ENCODE assay signal across 12 cellular contexts in genomic region chr7:27191716-27192545, GRCh38. TPM values are rescaled to one million over a fixed set of nuclear protein-coding genes. Genes with fewer than 3 reads are reported as not detected.
A peak's percentile ranks its signal among the peaks of the same experiment; 100 is the strongest.
DNase-seq lines count a peak whose midpoint lies in the region; ATAC-seq, FAIRE-seq and TF ChIP-seq lines count a peak whose summit lies in the region.
"Had no signal": no experiment of that assay in that cellular context is flagged by ENCODE, and none has a peak within 500 bp of the region (broad histone marks: within the 10 kb centered on the region; RNA-seq: fewer than 3 reads in every experiment).

No MANE protein-coding gene starts in this region.

- intact Hi-C loops in endothelial cell of umbilical vein (cut with micrococcal nuclease), result no loop called here

- H3K4me3 ChIP-seq in ACC112 (ENCODE audit: low read depth, low read length) (peak overlapping the region; percentile 69), HUES6 (ENCODE audit: low read depth, low read length) (peak overlapping the region; percentile 40), endothelial cell of umbilical vein (replicated peaks in 1 of 3; ENCODE audit: insufficient read depth in 1 of 3, low read depth in 1 of 3, low read length in 3 of 3) (peak overlapping the region in 1 of 3 experiments; percentile 21), osteoblast (ENCODE audit: insufficient read depth, low read length) (peak overlapping the region; percentile 72)
- H3K4me3 ChIP-seq: lung had no signal

- H3K79me2 ChIP-seq in ACC112 (ENCODE audit: control insufficient read depth, insufficient read depth, low read length, unreplicated experiment) (no peaks in the 10 kb centered on the region), endothelial cell of umbilical vein (ENCODE audit: control insufficient read depth, insufficient read depth, low read length) (peaks cover 12% of the 10 kb centered on the region), osteoblast (ENCODE audit: insufficient read depth, low read length) (peaks cover 97% of the 10 kb centered on the region)

- no peak overlapping the region for H3K9ac ChIP-seq in HUES6 (ENCODE audit: low read length)
- no peak overlapping the region for H3K9ac ChIP-seq in endothelial cell of umbilical vein (replicated peaks; ENCODE audit: extremely low read depth, insufficient read depth, low read length)

- H4K20me1 ChIP-seq in endothelial cell of umbilical vein (replicated peaks; ENCODE audit: control insufficient read depth, extremely low read depth, insufficient read depth, low read length) (no peaks in the 10 kb centered on the region), osteoblast (ENCODE audit: insufficient read depth, low read length) (peaks cover 3% of the 10 kb centered on the region)

- peak overlapping the region; percentile 46 for H3K4me2 ChIP-seq in endothelial cell of umbilical vein (ENCODE audit: insufficient read depth, low read length)
- peak overlapping the region; percentile 96 for H3K4me2 ChIP-seq in osteoblast (ENCODE audit: insufficient read depth, low read length)

- H2AFZ ChIP-seq in ACC112 (ENCODE audit: low read length, unreplicated experiment) (no peak overlapping the region), endothelial cell of umbilical vein (ENCODE audit: low read depth, low read length) (peak overlapping the region; percentile 58), osteoblast (ENCODE audit: low read length) (peak overlapping the region; percentile 31)

- H3K4me1 ChIP-seq in ACC112 (ENCODE audit: control insufficient read depth, insufficient read depth, low read length, unreplicated experiment) (no peaks in the 10 kb centered on the region), HUES6 (ENCODE audit: control insufficient read depth, insufficient read depth, low read length) (peaks cover 25% of the 10 kb centered on the region), endothelial cell of umbilical vein (ENCODE audit: control insufficient read depth, extremely low read depth, insufficient read depth, low read length) (peaks cover 28% of the 10 kb centered on the region), osteoblast (ENCODE audit: insufficient read depth, low read length) (peaks cover 74% of the 10 kb centered on the region)

- in situ Hi-C loops in G401 (cut with HindIII; ENCODE audit: low sequenced_read_pairs), result no loop called here

- peaks cover 98% of the 10 kb centered on the region for H3K27me3 ChIP-seq in ACC112 (ENCODE audit: insufficient read depth, low read length)
- H3K27me3 ChIP-seq in HUES6 (ENCODE audit: control insufficient read depth, insufficient read depth, low read length), result peaks cover 100% of the 10 kb centered on the region
- H3K27me3 ChIP-seq in endothelial cell of umbilical vein (ENCODE audit: control insufficient read depth in 2 of 2, insufficient read depth in 2 of 2, low read length in 2 of 2), result peaks cover 23 to 39% of the 10 kb centered on the region in 2 experiments
- no peaks in the 10 kb centered on the region for H3K27me3 ChIP-seq in osteoblast (ENCODE audit: insufficient read depth, low read length)

- no peak overlapping the region for H3K27ac ChIP-seq in ACC112 (ENCODE audit: low read depth, low read length)
- H3K27ac ChIP-seq in HUES6 (ENCODE audit: low read depth, low read length), result no peak overlapping the region
- no peak overlapping the region for H3K27ac ChIP-seq in endothelial cell of umbilical vein (ENCODE audit: insufficient read depth, low read depth, low read length)
- peak overlapping the region; percentile 85 for H3K27ac ChIP-seq in osteoblast (ENCODE audit: low read depth, low read length)
- H3K27ac ChIP-seq: dorsolateral prefrontal cortex had no signal

- dilution Hi-C loops in endothelial cell of umbilical vein (cut with MboI; ENCODE audit: extremely low pct_ligation_motif_present, low sequenced_read_pairs), result no loop called here

- H3K36me3 ChIP-seq in ACC112 (ENCODE audit: insufficient read depth, low read length) (no peaks in the 10 kb centered on the region), HUES6 (ENCODE audit: control insufficient read depth, insufficient read depth, low read length) (no peaks in the 10 kb centered on the region), endothelial cell of umbilical vein (ENCODE audit: control insufficient read depth in 2 of 2, extremely low read depth in 1 of 2, insufficient read depth in 2 of 2, low read length in 2 of 2) (no peaks in the 10 kb centered on the region), osteoblast (ENCODE audit: insufficient read depth, low read length) (no peaks in the 10 kb centered on the region)

- FAIRE-seq in endothelial cell of umbilical vein (lab: Jason Lieb, UNC), result no peak

- DNase-seq in endothelial cell of umbilical vein (ENCODE audit: low read depth, low spot score) (no peak), osteoblast (ENCODE audit: insufficient read length, low spot score, missing footprints) (no peak), LoVo (ENCODE audit: low spot score) (no peak), G401 (ENCODE audit: low spot score) (no peak), NCI-H2196 (lab: John Stamatoyannopoulos, UW; ENCODE audit: unreplicated experiment) (no peak)
- DNase-seq: activated CD4-positive, alpha-beta T cell treated with anti-CD3 and anti-CD28 coated beads for 1 hour; NCI-H446 had no signal

- TF ChIP-seq POLR2A in endothelial cell of umbilical vein (IDR thresholded peaks at IDR 0.05; ENCODE audit: low read depth, low read length), result no peak

- BruUV-seq in endothelial cell of umbilical vein (replicated peaks; lab: Mats Ljungman, UMichigan), result no TSS peak

- ATAC-seq in HG02970 (IDR thresholded peaks at IDR 0.05; ENCODE audit: low FRiP score, unreplicated experiment), result no peak

- TF ChIP-seq CTCF in endothelial cell of umbilical vein (IDR thresholded peaks at IDR 0.05; ENCODE audit: extremely low read depth in 1 of 2, insufficient read depth in 1 of 2, low read depth in 1 of 2, low read length in 2 of 2), result no peak
- no peak for TF ChIP-seq CTCF in osteoblast (IDR thresholded peaks at IDR 0.05; ENCODE audit: extremely low read depth, low read depth, low read length)

- no peaks in the 10 kb centered on the region for H3K9me3 ChIP-seq in HUES6 (ENCODE audit: control insufficient read depth, insufficient read depth, low read depth, low read length)
- H3K9me3 ChIP-seq in endothelial cell of umbilical vein (replicated peaks; ENCODE audit: control insufficient read depth, insufficient read depth, low read length), result no peaks in the 10 kb centered on the region
- no peaks in the 10 kb centered on the region for H3K9me3 ChIP-seq in osteoblast (ENCODE audit: low read depth, low read length)

- POLR2A ChIA-PET in endothelial cell of umbilical vein (lab: Charles Lee), result no interaction called here

- no peaks in the 10 kb centered on the region for H3K9me1 ChIP-seq in endothelial cell of umbilical vein (replicated peaks; ENCODE audit: control insufficient read depth, extremely low read depth, insufficient read depth, low read length)

- CTCF ChIA-PET in endothelial cell of umbilical vein (lab: Charles Lee), result interaction anchor here (0.6 to 1.5 kb wide), 6 partner anchors 9 to 902 kb away, joined by 3 to 7 read pairs (median 5); no protein-coding TSS in a partner anchor

RNA-seq across cellular contexts. Expression of gene HOXA11, which starts 6.9 kb away (rescaled TPM):
- total RNA-seq in endothelial cell of umbilical vein (15.2 and 16.7 TPM in 2 replicates), osteoblast (14.4 and 15.2 TPM in 2 replicates)
- 10.4 and 10.8 TPM in 2 replicates for polyA plus RNA-seq in endothelial cell of umbilical vein
- 8.2 and 9.7 TPM in 2 replicates for polyA plus RNA-seq in endothelial cell of umbilical vein (2011; cell fraction: cytosol; rRNA removed)
- 4.6 and 5.5 TPM in 2 replicates for polyA plus RNA-seq in endothelial cell of umbilical vein (2011; cell fraction: nucleus; rRNA removed)
- polyA plus RNA-seq in endothelial cell of umbilical vein (2012), result 11.6 TPM in 2 replicates
- polyA minus RNA-seq in endothelial cell of umbilical vein, result 6.6 and 8.6 TPM in 2 replicates
- polyA minus RNA-seq in endothelial cell of umbilical vein (2011; cell fraction: cytosol; rRNA and poly(A)+ RNA removed), result 2.8 TPM
- polyA minus RNA-seq in endothelial cell of umbilical vein (2011; cell fraction: nucleus; rRNA and poly(A)+ RNA removed), result 3.6 and 3.7 TPM in 2 replicates
- total RNA-seq in G401 (2014; rRNA removed; shearing (Covaris generic)), result 9.3 and 11.6 TPM in 2 replicates
- total RNA-seq: dorsolateral prefrontal cortex, lung had no signal
- polyA plus RNA-seq: lung had no signal

RNA-seq across cellular contexts. Expression of gene HOXA13, which starts 8.0 kb away (rescaled TPM):
- 0.09 and 0.22 TPM in 2 replicates for total RNA-seq in endothelial cell of umbilical vein
- polyA plus RNA-seq in endothelial cell of umbilical vein, result 0.02 TPM in 1 of 2 replicates, not detected in the other
- polyA plus RNA-seq in endothelial cell of umbilical vein (2011; cell fraction: cytosol; rRNA removed), result 0.01 TPM in 2 replicates
- polyA plus RNA-seq in endothelial cell of umbilical vein (2011; cell fraction: nucleus; rRNA removed), result 0.03 TPM in 1 of 2 replicates, not detected in the other
- not detected in 2 replicates for polyA plus RNA-seq in endothelial cell of umbilical vein (2012)
- not detected in 2 replicates for polyA minus RNA-seq in endothelial cell of umbilical vein
- 0.72 TPM for polyA minus RNA-seq in endothelial cell of umbilical vein (2011; cell fraction: cytosol; rRNA and poly(A)+ RNA removed)
- polyA minus RNA-seq in endothelial cell of umbilical vein (2011; cell fraction: nucleus; rRNA and poly(A)+ RNA removed), result not detected in 2 replicates
- total RNA-seq in osteoblast, result 6.2 and 8.0 TPM in 2 replicates
- total RNA-seq in G401 (2014; rRNA removed; shearing (Covaris generic)), result 0.37 TPM in 1 of 2 replicates, not detected in the other
- total RNA-seq: lung had no signal
- polyA plus RNA-seq: lung had no signal

RNA-seq across cellular contexts. Expression of gene HOXA10, which starts 17.8 kb away (rescaled TPM):
- total RNA-seq in endothelial cell of umbilical vein, result 24.4 and 27.6 TPM in 2 replicates
- 23.7 and 30.3 TPM in 2 replicates for polyA plus RNA-seq in endothelial cell of umbilical vein
- polyA plus RNA-seq in endothelial cell of umbilical vein (2011; cell fraction: cytosol; rRNA removed), result 15.8 and 19.0 TPM in 2 replicates
- 16.7 TPM in 2 replicates for polyA plus RNA-seq in endothelial cell of umbilical vein (2011; cell fraction: nucleus; rRNA removed)
- polyA plus RNA-seq in endothelial cell of umbilical vein (2012), result 15.1 and 20.3 TPM in 2 replicates
- 24.4 and 30.3 TPM in 2 replicates for polyA minus RNA-seq in endothelial cell of umbilical vein
- polyA minus RNA-seq in endothelial cell of umbilical vein (2011; cell fraction: cytosol; rRNA and poly(A)+ RNA removed), result 3.2 TPM
- polyA minus RNA-seq in endothelial cell of umbilical vein (2011; cell fraction: nucleus; rRNA and poly(A)+ RNA removed), result 8.0 and 9.1 TPM in 2 replicates
- 32.1 and 43.1 TPM in 2 replicates for total RNA-seq in osteoblast
- total RNA-seq in G401 (2014; rRNA removed; shearing (Covaris generic)), result 10.3 and 23.0 TPM in 2 replicates

RNA-seq across cellular contexts. Expression of gene HOXA9, which starts 26.6 kb away (rescaled TPM):
- total RNA-seq in endothelial cell of umbilical vein (61.6 and 62.9 TPM in 2 replicates), osteoblast (15.3 and 19.5 TPM in 2 replicates)
- 47.2 and 84.1 TPM in 2 replicates for polyA plus RNA-seq in endothelial cell of umbilical vein
- 44.6 and 46.3 TPM in 2 replicates for polyA plus RNA-seq in endothelial cell of umbilical vein (2011; cell fraction: cytosol; rRNA removed)
- polyA plus RNA-seq in endothelial cell of umbilical vein (2011; cell fraction: nucleus; rRNA removed), result 94.3 and 108 TPM in 2 replicates
- polyA plus RNA-seq in endothelial cell of umbilical vein (2012), result 32.3 and 47.7 TPM in 2 replicates
- 8.0 and 11.3 TPM in 2 replicates for polyA minus RNA-seq in endothelial cell of umbilical vein
- not detected for polyA minus RNA-seq in endothelial cell of umbilical vein (2011; cell fraction: cytosol; rRNA and poly(A)+ RNA removed)
- polyA minus RNA-seq in endothelial cell of umbilical vein (2011; cell fraction: nucleus; rRNA and poly(A)+ RNA removed), result 14.0 and 22.7 TPM in 2 replicates
- total RNA-seq in G401 (2014; rRNA removed; shearing (Covaris generic)), result 66.5 and 71.2 TPM in 2 replicates
- total RNA-seq: dorsolateral prefrontal cortex had no signal

RNA-seq across cellular contexts. Expression of gene HOXA7, which starts 35.5 kb away (rescaled TPM):
- total RNA-seq in endothelial cell of umbilical vein, result 15.6 and 18.5 TPM in 2 replicates
- 16.9 and 18.1 TPM in 2 replicates for polyA plus RNA-seq in endothelial cell of umbilical vein
- polyA plus RNA-seq in endothelial cell of umbilical vein (2011; cell fraction: cytosol; rRNA removed), result 13.0 and 13.8 TPM in 2 replicates
- 5.6 and 8.3 TPM in 2 replicates for polyA plus RNA-seq in endothelial cell of umbilical vein (2011; cell fraction: nucleus; rRNA removed)
- 13.9 and 16.0 TPM in 2 replicates for polyA plus RNA-seq in endothelial cell of umbilical vein (2012)
- 8.6 and 9.4 TPM in 2 replicates for polyA minus RNA-seq in endothelial cell of umbilical vein
- polyA minus RNA-seq in endothelial cell of umbilical vein (2011; cell fraction: cytosol; rRNA and poly(A)+ RNA removed), result 5.9 TPM
- 3.8 and 4.1 TPM in 2 replicates for polyA minus RNA-seq in endothelial cell of umbilical vein (2011; cell fraction: nucleus; rRNA and poly(A)+ RNA removed)
- total RNA-seq in osteoblast, result 3.6 and 4.4 TPM in 2 replicates
- 4.4 and 7.1 TPM in 2 replicates for total RNA-seq in G401 (2014; rRNA removed; shearing (Covaris generic))
- total RNA-seq: dorsolateral prefrontal cortex had no signal
